ENCODE assay signal across 8 cellular contexts in the genomic region with DNA sequence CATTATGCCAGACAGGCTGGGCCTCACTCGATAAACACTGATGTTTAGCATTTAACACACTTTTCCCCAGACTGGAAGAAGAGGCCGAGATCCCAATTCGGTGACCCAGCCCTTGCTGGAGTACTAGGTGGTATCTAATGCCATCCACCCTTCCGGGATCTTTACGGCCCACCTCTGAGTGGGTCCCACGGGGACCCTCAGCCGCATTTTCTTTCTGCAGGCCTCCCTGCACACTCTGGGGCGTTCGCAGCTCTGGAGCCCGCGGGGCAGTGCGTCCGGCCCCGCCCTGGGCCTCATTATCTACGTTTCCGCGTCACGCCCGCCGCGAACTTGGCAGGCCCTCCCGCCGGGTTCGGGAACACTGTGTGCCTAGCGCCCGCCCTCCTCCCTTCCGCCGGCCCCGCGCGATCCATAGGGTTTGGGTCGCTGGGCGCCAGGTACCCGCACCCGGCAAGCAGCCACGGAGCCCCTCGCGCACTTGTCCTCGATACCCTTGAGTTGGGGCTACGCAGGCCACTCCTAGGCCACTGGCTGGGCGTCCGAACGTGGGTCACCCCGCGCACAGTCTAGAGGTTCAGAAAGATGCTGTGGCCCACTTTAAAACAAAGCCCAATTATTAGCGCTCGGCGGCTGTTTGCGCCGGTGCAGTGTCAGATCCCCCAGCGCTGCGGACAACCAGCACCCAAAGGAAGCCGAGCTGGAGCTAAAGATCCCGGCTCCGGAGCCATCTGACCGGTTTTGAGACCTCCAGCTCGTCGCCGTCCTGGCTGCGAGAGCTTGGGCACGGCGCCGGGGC. TPM values are rescaled to one million over a fixed set of nuclear protein-coding genes. Genes with fewer than 3 reads are reported as not detected.
DNase-seq lines count a peak whose midpoint lies in the region; ATAC-seq and TF ChIP-seq lines count a peak whose summit lies in the region.

No MANE protein-coding gene starts in this region.

- no peaks in the 10 kb centered on the region for H3K9me2 ChIP-seq in hepatocyte (replicated peaks; ENCODE audit: insufficient read depth)

- H3K4me3 ChIP-seq in hepatocyte (peak overlapping the region; percentile 70), urinary bladder (ENCODE audit: low read depth, low read length) (peak overlapping the region; percentile 85)

- DNase-seq in HUDEP-2 (lab: John Stamatoyannopoulos, UW; ENCODE audit: unreplicated experiment in 76 of 76) (peak; percentile 19 to 96 (median 90)), anterior cingulate cortex (lab: John Stamatoyannopoulos, UW) (peak in 55 of 58 donors; percentile 19 to 89 (median 71)), hepatocyte (ENCODE audit: low spot score) (peak; percentile 67), putamen (ENCODE audit: low spot score) (peak; percentile 79)
- DNase-seq in T-helper 2 cell treated with Interferon-gamma antibody and Interleukin-4, amounts not matched to agents 5 μg/mL and 100 μg/mL, for 36 hours (ENCODE audit: low spot score), result peak; percentile 65

- peak overlapping the region; percentile 99 for H3K4me2 ChIP-seq in hepatocyte

- H3K27me3 ChIP-seq in hepatocyte, result peaks cover 64% of the 10 kb centered on the region

- no peaks in the 10 kb centered on the region for H3K9me3 Mint-ChIP-seq in T-helper 2 cell treated with Interferon-gamma antibody and Interleukin-4, amounts not matched to agents 5 μg/mL and 100 μg/mL, for 36 hours

- H3K27me3 Mint-ChIP-seq in T-helper 2 cell treated with Interferon-gamma antibody and Interleukin-4, amounts not matched to agents 5 μg/mL and 100 μg/mL, for 36 hours (ENCODE audit: low read depth), result no peaks in the 10 kb centered on the region

- H3K4me1 ChIP-seq in hepatocyte (ENCODE audit: insufficient read depth), result peaks cover 13% of the 10 kb centered on the region
- peaks cover 2% of the 10 kb centered on the region for H3K4me1 ChIP-seq in urinary bladder (ENCODE audit: insufficient read depth)

- no peaks in the 10 kb centered on the region for H3K79me2 ChIP-seq in hepatocyte

- no peaks in the 10 kb centered on the region for H3K9me3 ChIP-seq in hepatocyte (ENCODE audit: low read depth)

- no peak for ATAC-seq in GM21360 (IDR thresholded peaks at IDR 0.05; ENCODE audit: unreplicated experiment)
- no peak for ATAC-seq in GM19397 (IDR thresholded peaks at IDR 0.05; ENCODE audit: unreplicated experiment)

- peaks cover 21% of the 10 kb centered on the region for H3K4me1 Mint-ChIP-seq in T-helper 2 cell treated with Interferon-gamma antibody and Interleukin-4, amounts not matched to agents 5 μg/mL and 100 μg/mL, for 36 hours (ENCODE audit: low read depth)

- no peak overlapping the region for H3K27ac ChIP-seq in hepatocyte
- H3K27ac ChIP-seq in urinary bladder (ENCODE audit: low read depth), result peak overlapping the region; percentile 99

- no peaks in the 10 kb centered on the region for H3K36me3 Mint-ChIP-seq in T-helper 2 cell treated with Interferon-gamma antibody and Interleukin-4, amounts not matched to agents 5 μg/mL and 100 μg/mL, for 36 hours (ENCODE audit: low read depth)

- H3K4me3 Mint-ChIP-seq in T-helper 2 cell treated with Interferon-gamma antibody and Interleukin-4, amounts not matched to agents 5 μg/mL and 100 μg/mL, for 36 hours, result peak overlapping the region; percentile 92

- peak overlapping the region; percentile 88 for H2AFZ ChIP-seq in hepatocyte

- H4K20me1 ChIP-seq in hepatocyte (ENCODE audit: insufficient read depth, poor library complexity, severe bottlenecking), result no peaks in the 10 kb centered on the region

- peak overlapping the region; percentile 89 for H3K27ac Mint-ChIP-seq in T-helper 2 cell treated with Interferon-gamma antibody and Interleukin-4, amounts not matched to agents 5 μg/mL and 100 μg/mL, for 36 hours

- 9% methylated on average over 55 of the region's 63 CpGs for WGBS in hepatocyte (ENCODE audit: low lambda C conversion rate, missing lambda C conversion rate)
- 2% methylated on average over 63 of the region's 63 CpGs for WGBS in urinary bladder

- H3K36me3 ChIP-seq in hepatocyte (replicated peaks; ENCODE audit: insufficient read depth, low read depth) (no peaks in the 10 kb centered on the region), urinary bladder (ENCODE audit: insufficient read depth) (no peaks in the 10 kb centered on the region)

- no peak for TF ChIP-seq CTCF in hepatocyte (IDR thresholded peaks at IDR 0.05; ENCODE audit: poor library complexity)

RNA-seq across cellular contexts. Expression of gene EVA1C, which starts 0.9 kb away (rescaled TPM):
- total RNA-seq in hepatocyte (2.9 and 3.4 TPM in 2 replicates), urinary bladder (5.7 TPM)
- polyA plus RNA-seq in hepatocyte (2.2 and 4.4 TPM in 2 replicates), urinary bladder (35.2 TPM)

RNA-seq across cellular contexts. Expression of gene URB1, which starts 18.8 kb away (rescaled TPM):
- total RNA-seq in hepatocyte (10.1 and 13.6 TPM in 2 replicates), urinary bladder (14.5 TPM)
- polyA plus RNA-seq in hepatocyte (2.9 and 3.4 TPM in 2 replicates), urinary bladder (9.2 TPM)
